ENCODE assay signal across 14 cellular contexts in genomic region chr3:20074226-20075063, GRCh38. TPM values are rescaled to one million over a fixed set of nuclear protein-coding genes. Genes with fewer than 3 reads are reported as not detected.
DNase-seq lines count a peak whose midpoint lies in the region; ATAC-seq and TF ChIP-seq lines count a peak whose summit lies in the region.
"Had no signal": no experiment of that assay in that cellular context is flagged by ENCODE, and none has a peak within 500 bp of the region (broad histone marks: within the 10 kb centered on the region; RNA-seq: fewer than 3 reads in every experiment).

No MANE protein-coding gene starts in this region.

- WGBS in HUES64: 96% methylated on average over 5 of the region's 6 CpGs
- WGBS in mesodermal cell (ENCODE audit: insufficient coverage in 2 of 2), 2 experiments: 96% methylated on average over 5 of the region's 6 CpGs; no CpG with 5 or more reads in 1 of the 2 experiments
- 49 to 67% methylated on average over 6 of the region's 6 CpGs for WGBS in lower leg skin, 2 donors

- H3K4me1 ChIP-seq in HUES64 (ENCODE audit: insufficient read depth, low read length): peaks cover 37% of the 10 kb centered on the region
- H3K4me1 ChIP-seq in mesodermal cell (ENCODE audit: control insufficient read depth, insufficient read depth, low read length, poor library complexity, severe bottlenecking): no peaks in the 10 kb centered on the region
- peaks cover 0 to 9% of the 10 kb centered on the region in 2 donors for H3K4me1 ChIP-seq in left lung
- H3K4me1 ChIP-seq: pancreas had no signal

- DNase-seq in AG09309 (ENCODE audit: low read depth): peak; percentile 16
- DNase-seq in caudate nucleus (lab: John Stamatoyannopoulos, UW): no peak
- no peak for DNase-seq in stimulated activated CD4-positive, alpha-beta T cell treated with anti-CD3 and anti-CD28 coated beads, Interleukin-4, amount 100 ng/mL, for 1 hour
- no peak for DNase-seq in lower leg skin (ENCODE audit: low spot score in 2 of 2)
- DNase-seq in left lung: no peak
- DNase-seq: activated CD4-positive, alpha-beta T cell treated with anti-CD3 and anti-CD28 coated beads, Interleukin-2, amount 50 U/mL, for 1 hour; DMS 273 treated with DMSO at 0.1 percent for 48 hours; MV-4-11; pancreas; T-helper 1 cell had no signal

- no peak for TF ChIP-seq POLR2A in lower leg skin (IDR thresholded peaks at IDR 0.05)

- no peaks in the 10 kb centered on the region for H3K36me3 ChIP-seq in HUES64 (ENCODE audit: insufficient read depth, low read length)
- no peaks in the 10 kb centered on the region for H3K36me3 ChIP-seq in mesodermal cell (ENCODE audit: control insufficient read depth, insufficient read depth, low read length)
- no peaks in the 10 kb centered on the region for H3K36me3 ChIP-seq in left lung
- H3K36me3 ChIP-seq: pancreas had no signal

- H3K4me3 ChIP-seq in AG09309 (ENCODE audit: control insufficient read depth, low read depth, low read length): no peak overlapping the region
- H3K4me3 ChIP-seq in HUES64 (ENCODE audit: low read length): no peak overlapping the region
- H3K4me3 ChIP-seq in mesodermal cell (ENCODE audit: extremely low read depth, insufficient read depth, low read length, poor library complexity, severe bottlenecking): no peak overlapping the region
- H3K4me3 ChIP-seq in lower leg skin (ENCODE audit: low read depth, poor library complexity, severe bottlenecking): no peak overlapping the region
- no peak overlapping the region for H3K4me3 ChIP-seq in left lung
- H3K4me3 ChIP-seq: lung, pancreas had no signal

- H3K27ac ChIP-seq in HUES64 (ENCODE audit: low read depth, low read length) (peak overlapping the region; percentile 53; the same call in 1 of the 2 replicates), caudate nucleus (ENCODE audit: low read depth, low read length) (peak overlapping the region; percentile 61), mesodermal cell (ENCODE audit: low read depth, low read length, severe bottlenecking) (peak overlapping the region; percentile 16), left lung (no peak overlapping the region)
- H3K27ac ChIP-seq: pancreas had no signal

- ATAC-seq in left lung (no peak), HG03571 (IDR thresholded peaks at IDR 0.05; ENCODE audit: unreplicated experiment) (no peak)
- ATAC-seq: pancreas had no signal

- intact Hi-C loops in lower leg skin (cut with DNase I; ENCODE audit: low total_unique reads): no loop called here
- intact Hi-C loops in left lung (cut with DNase I): no loop called here

- TF ChIP-seq CTCF in AG09309 (IDR thresholded peaks at IDR 0.05; ENCODE audit: control insufficient read depth, insufficient read depth, low read depth, low read length, missing control alignments): no peak
- TF ChIP-seq CTCF in lower leg skin (IDR thresholded peaks at IDR 0.05): no peak
- no peak for TF ChIP-seq CTCF in left lung (IDR thresholded peaks at IDR 0.05)

- H3K9ac ChIP-seq in HUES64 (ENCODE audit: low read depth, low read length): no peak overlapping the region

- no peaks in the 10 kb centered on the region for H3K9me3 ChIP-seq in HUES64 (ENCODE audit: insufficient read depth, low read depth, low read length)
- no peaks in the 10 kb centered on the region for H3K9me3 ChIP-seq in mesodermal cell (ENCODE audit: control insufficient read depth, low read length)
- no peaks in the 10 kb centered on the region for H3K9me3 ChIP-seq in left lung
- H3K9me3 ChIP-seq: pancreas had no signal

- H3K27me3 ChIP-seq in HUES64 (ENCODE audit: insufficient read depth, low read length): peaks cover 18% of the 10 kb centered on the region
- H3K27me3 ChIP-seq in left lung: no peaks in the 10 kb centered on the region
- H3K27me3 ChIP-seq: pancreas had no signal

RNA-seq across cellular contexts. Expression of gene KAT2B, which starts 34.2 kb away (rescaled TPM):
- 1.8 TPM for polyA plus RNA-seq in HUES64 (2013, experiment 1 of 2)
- polyA plus RNA-seq in HUES64 (2013, experiment 2 of 2): 2.5 TPM
- 5.4 TPM for polyA plus RNA-seq in mesodermal cell (2013, experiment 1 of 2)
- polyA plus RNA-seq in mesodermal cell (2013, experiment 2 of 2): 5.5 TPM
- total RNA-seq in lower leg skin (10 to 100 TPM; 29.2 to 38.8 (median 31.0) TPM), left lung (10 to 100 TPM; 26.1 to 33.6 TPM)

Comparison
In these comparisons a context has a peak if more than half of its experiments do, and no peak if none do; other contexts are left out.
1. H3K27ac ChIP-seq: peak in HUES64 (single experiment), caudate nucleus (single experiment) and mesodermal cell (single experiment); none in left lung (0 of 2).